In genomic region chr10:104332243-104333036, GRCh38 we compare ENCODE assay signal across 11 cellular contexts. TPM values are rescaled to one million over a fixed set of nuclear protein-coding genes. Genes with fewer than 3 reads are reported as not detected.
DNase-seq lines count a peak whose midpoint lies in the region; ATAC-seq and TF ChIP-seq lines count a peak whose summit lies in the region.
"Had no signal": no experiment of that assay in that cellular context is flagged by ENCODE, and none has a peak within 500 bp of the region (broad histone marks: within the 10 kb centered on the region; RNA-seq: fewer than 3 reads in every experiment).

No MANE protein-coding gene starts in this region.

- H3K9ac ChIP-seq in endodermal cell (ENCODE audit: extremely low read depth, low read length, poor library complexity, severe bottlenecking), result peak overlapping the region; percentile 23

- intact Hi-C loops in activated naive CD4-positive, alpha-beta T cell treated with anti-CD3 and anti-CD28 coated beads for 36 hours (cut with micrococcal nuclease), result loop anchor here (10.0 kb wide), 1 partner anchor 638 kb away; no protein-coding TSS in a partner anchor
- intact Hi-C loops in naive thymus-derived CD4-positive, alpha-beta T cell (cut with micrococcal nuclease), result loop anchor here in 1 of 2 donors (1.0 kb wide), 1 partner anchor 10 kb away; no protein-coding TSS in a partner anchor
- intact Hi-C loops in posterior vena cava (cut with DNase I), result no loop called here

- no peaks in the 10 kb centered on the region for H3K9me3 Mint-ChIP-seq in activated naive CD4-positive, alpha-beta T cell treated with anti-CD3 and anti-CD28 coated beads for 36 hours
- H3K9me3 Mint-ChIP-seq in endodermal cell, result no peaks in the 10 kb centered on the region
- peaks cover 0 to 4% (median 0%) of the 10 kb centered on the region in 11 donors for H3K9me3 Mint-ChIP-seq in naive thymus-derived CD4-positive, alpha-beta T cell

- H3K27ac Mint-ChIP-seq in activated naive CD4-positive, alpha-beta T cell treated with anti-CD3 and anti-CD28 coated beads for 36 hours, result no peak overlapping the region
- peak overlapping the region; percentile 36 for H3K27ac Mint-ChIP-seq in endodermal cell
- peak overlapping the region; percentile 58 to 99 (median 96) for H3K27ac Mint-ChIP-seq in naive thymus-derived CD4-positive, alpha-beta T cell

- no peak for ATAC-seq in naive thymus-derived CD4-positive, alpha-beta T cell
- ATAC-seq in HG02759 (IDR thresholded peaks at IDR 0.05; ENCODE audit: unreplicated experiment) (no peak), HG03025 (IDR thresholded peaks at IDR 0.05; ENCODE audit: low FRiP score, unreplicated experiment) (no peak)

- TF ChIP-seq CTCF in endodermal cell (conservative IDR thresholded peaks at IDR 0.05), result no peak

- H3K4me3 ChIP-seq in endodermal cell (ENCODE audit: low read length), result peak overlapping the region; percentile 49
- no peak overlapping the region for H3K4me3 ChIP-seq in naive thymus-derived CD4-positive, alpha-beta T cell (ENCODE audit: low read length)
- H3K4me3 ChIP-seq: colonic mucosa had no signal

- peaks cover 13% of the 10 kb centered on the region for H3K36me3 Mint-ChIP-seq in activated naive CD4-positive, alpha-beta T cell treated with anti-CD3 and anti-CD28 coated beads for 36 hours (ENCODE audit: low read depth)
- no peaks in the 10 kb centered on the region for H3K36me3 Mint-ChIP-seq in endodermal cell (ENCODE audit: low read depth)
- H3K36me3 Mint-ChIP-seq in naive thymus-derived CD4-positive, alpha-beta T cell, result peaks cover 0 to 13% (median 0%) of the 10 kb centered on the region in 5 donors

- peaks cover 7% of the 10 kb centered on the region for H3K36me3 ChIP-seq in endodermal cell (ENCODE audit: control insufficient read depth, insufficient read depth, low read length)
- H3K36me3 ChIP-seq in naive thymus-derived CD4-positive, alpha-beta T cell (ENCODE audit: control insufficient read depth in 2 of 3, insufficient read depth in 3 of 3, low read length in 3 of 3), result no peaks in the 10 kb centered on the region
- H3K36me3 ChIP-seq: colonic mucosa had no signal

- no peaks in the 10 kb centered on the region for H3K27me3 Mint-ChIP-seq in activated naive CD4-positive, alpha-beta T cell treated with anti-CD3 and anti-CD28 coated beads for 36 hours (ENCODE audit: low read depth)
- H3K27me3 Mint-ChIP-seq in endodermal cell (ENCODE audit: insufficient read depth), result no peaks in the 10 kb centered on the region
- no peaks in the 10 kb centered on the region for H3K27me3 Mint-ChIP-seq in naive thymus-derived CD4-positive, alpha-beta T cell

- H3K4me1 Mint-ChIP-seq in activated naive CD4-positive, alpha-beta T cell treated with anti-CD3 and anti-CD28 coated beads for 36 hours (ENCODE audit: low read depth), result peaks cover 87% of the 10 kb centered on the region
- peaks cover 76% of the 10 kb centered on the region for H3K4me1 Mint-ChIP-seq in endodermal cell
- H3K4me1 Mint-ChIP-seq in naive thymus-derived CD4-positive, alpha-beta T cell, result peaks cover 71 to 95% (median 88%) of the 10 kb centered on the region in 7 donors

- WGBS in endodermal cell (ENCODE audit: insufficient coverage in 1 of 2, insufficient read length in 1 of 2), 2 experiments, result 80 to 87% methylated on average over 8 to 11 of the region's 11 CpGs

- CTCF ChIA-PET in activated naive CD4-positive, alpha-beta T cell treated with anti-CD3 and anti-CD28 coated beads for 36 hours (lab: Charles Lee), result interaction anchor here (2.1 to 7.0 kb wide), 2 partner anchors 21 to 26 kb away, joined by 4 to 67 read pairs; no protein-coding TSS in a partner anchor
- CTCF ChIA-PET in naive thymus-derived CD4-positive, alpha-beta T cell (lab: Charles Lee), result interaction anchor here (1.0 kb wide), 1 partner anchor 11 kb away, joined by 3 read pairs; no protein-coding TSS in a partner anchor

- H3K27me3 ChIP-seq in endodermal cell (ENCODE audit: control insufficient read depth, insufficient read depth, low read length, poor library complexity, severe bottlenecking), result no peaks in the 10 kb centered on the region
- H3K27me3 ChIP-seq in naive thymus-derived CD4-positive, alpha-beta T cell (ENCODE audit: control insufficient read depth in 2 of 2, insufficient read depth in 2 of 2, low read length in 2 of 2), result no peaks in the 10 kb centered on the region
- H3K27me3 ChIP-seq: colonic mucosa had no signal

- POLR2A ChIA-PET in naive thymus-derived CD4-positive, alpha-beta T cell (lab: Charles Lee), result interaction anchor here (2.8 to 5.9 kb wide), 2 partner anchors 11 to 26 kb away, joined by 12 to 44 read pairs; no protein-coding TSS in a partner anchor

- H3K27ac ChIP-seq in endodermal cell (ENCODE audit: low read depth, low read length), result peak overlapping the region; percentile 75
- H3K27ac ChIP-seq in naive thymus-derived CD4-positive, alpha-beta T cell (ENCODE audit: low read depth, low read length), result peak overlapping the region; percentile 94

- peaks cover 46% of the 10 kb centered on the region for H3K4me1 ChIP-seq in endodermal cell (ENCODE audit: control insufficient read depth, insufficient read depth, low read length)
- peaks cover 50 to 88% of the 10 kb centered on the region in 2 donors for H3K4me1 ChIP-seq in naive thymus-derived CD4-positive, alpha-beta T cell (ENCODE audit: control insufficient read depth in 2 of 2, insufficient read depth in 2 of 2, low read length in 2 of 2)

- H3K9me3 ChIP-seq in endodermal cell (ENCODE audit: control insufficient read depth, low read length), result no peaks in the 10 kb centered on the region
- H3K9me3 ChIP-seq in naive thymus-derived CD4-positive, alpha-beta T cell (ENCODE audit: control insufficient read depth in 2 of 3, low read length in 3 of 3), result no peaks in the 10 kb centered on the region
- H3K9me3 ChIP-seq: colonic mucosa had no signal

- H3K4me3 Mint-ChIP-seq in activated naive CD4-positive, alpha-beta T cell treated with anti-CD3 and anti-CD28 coated beads for 36 hours, result peak overlapping the region; percentile 45
- H3K4me3 Mint-ChIP-seq in endodermal cell, result no peak overlapping the region
- peak overlapping the region in 9 of 10 donors; percentile 58 to 99 (median 79) for H3K4me3 Mint-ChIP-seq in naive thymus-derived CD4-positive, alpha-beta T cell

- no peak for DNase-seq in activated naive CD4-positive, alpha-beta T cell treated with anti-CD3 and anti-CD28 coated beads for 36 hours
- DNase-seq in activated naive CD4-positive, alpha-beta T cell (lab: John Stamatoyannopoulos, UW), result no peak
- DNase-seq in endodermal cell, result peak; percentile 53
- DNase-seq in naive thymus-derived CD4-positive, alpha-beta T cell, result no peak
- no peak for DNase-seq in posterior vena cava (ENCODE audit: low spot score)
- no peak for DNase-seq in anterior cingulate cortex (lab: John Stamatoyannopoulos, UW)
- DNase-seq: Karpas-422 had no signal

RNA-seq across cellular contexts. Expression of gene ITPRIP, which starts 5.8 kb away (rescaled TPM):
- 10 to 100 TPM; 24.5 to 25.3 TPM for total RNA-seq in activated naive CD4-positive, alpha-beta T cell treated with anti-CD3 and anti-CD28 coated beads for 36 hours
- total RNA-seq in endodermal cell (10 to 100 TPM in 1 of 2 donors, 1 to 10 TPM in 1; 9.1 to 11.0 TPM), posterior vena cava (10 to 100 TPM; 22.4 to 36.8 TPM)
- polyA plus RNA-seq in endodermal cell (2013, experiment 1 of 2), result 14.4 TPM
- 14.9 TPM for polyA plus RNA-seq in endodermal cell (2013, experiment 2 of 2)
- total RNA-seq in naive thymus-derived CD4-positive, alpha-beta T cell, result 100 to 1,000 TPM in 1 of 5 experiments, 10 to 100 TPM in 4; 20.0 to 129 (median 27.8) TPM
- 10 to 100 TPM; 17.8 to 18.0 TPM for polyA plus RNA-seq in naive thymus-derived CD4-positive, alpha-beta T cell

RNA-seq across cellular contexts. Expression of gene CFAP58, which starts 21.2 kb away (rescaled TPM):
- total RNA-seq in activated naive CD4-positive, alpha-beta T cell treated with anti-CD3 and anti-CD28 coated beads for 36 hours, result under 1 TPM; 0.59 to 0.86 TPM
- total RNA-seq in endodermal cell, result under 1 TPM; 0.68 to 0.97 TPM
- polyA plus RNA-seq in endodermal cell (2013, experiment 1 of 2), result 0.57 TPM
- 0.50 TPM for polyA plus RNA-seq in endodermal cell (2013, experiment 2 of 2)
- under 1 TPM in 1 of 5 experiments, not detected in 4; 0.17 TPM for total RNA-seq in naive thymus-derived CD4-positive, alpha-beta T cell
- polyA plus RNA-seq in naive thymus-derived CD4-positive, alpha-beta T cell, result not detected
- under 1 TPM; 0.46 to 0.86 TPM for total RNA-seq in posterior vena cava
- polyA plus RNA-seq: neural cell had no signal
